ENCODE assay signal across 1 cellular context in the genomic region with DNA sequence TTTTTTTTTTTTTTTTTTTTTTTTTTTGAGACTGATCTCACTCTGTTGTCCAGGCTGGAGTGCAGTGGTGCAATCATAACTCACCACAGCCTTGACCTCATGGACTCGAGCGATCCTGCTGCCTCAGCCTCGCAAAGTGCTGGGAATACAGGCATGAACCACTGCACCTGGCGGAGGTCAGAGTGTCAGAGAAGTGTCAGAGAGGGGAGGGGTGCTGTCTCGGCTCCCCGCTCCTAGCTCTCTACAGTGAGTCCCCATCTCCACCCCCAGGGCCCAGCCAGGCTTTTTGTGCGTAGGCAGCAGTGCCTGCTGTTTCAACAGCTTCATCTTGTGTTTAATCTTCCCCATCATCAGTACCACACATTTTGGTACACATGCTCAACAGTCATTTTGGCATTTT.
TF ChIP-seq lines count a peak whose summit lies in the region.

No MANE protein-coding gene starts in this region.

TF ChIP-seq in H1, 55 proteins besides CTCF, POLR2A, EP300 and RAD21 (continued from another document):
- TF ChIP-seq, protein P1, sequence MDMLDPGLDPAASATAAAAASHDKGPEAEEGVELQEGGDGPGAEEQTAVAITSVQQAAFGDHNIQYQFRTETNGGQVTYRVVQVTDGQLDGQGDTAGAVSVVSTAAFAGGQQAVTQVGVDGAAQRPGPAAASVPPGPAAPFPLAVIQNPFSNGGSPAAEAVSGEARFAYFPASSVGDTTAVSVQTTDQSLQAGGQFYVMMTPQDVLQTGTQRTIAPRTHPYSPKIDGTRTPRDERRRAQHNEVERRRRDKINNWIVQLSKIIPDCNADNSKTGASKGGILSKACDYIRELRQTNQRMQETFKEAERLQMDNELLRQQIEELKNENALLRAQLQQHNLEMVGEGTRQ (IDR thresholded peaks at IDR 0.05; ENCODE audit: low read length) = no peak
- TF ChIP-seq TBP (IDR thresholded peaks at IDR 0.05; ENCODE audit: low read depth, low read length) (no peak), CBX8 (IDR thresholded peaks at IDR 0.05; ENCODE audit: borderline replicate concordance, low read depth, low read length) (no peak), NRF1 (IDR thresholded peaks at IDR 0.05; ENCODE audit: low read depth, low read length) (no peak), SP4 (IDR thresholded peaks at IDR 0.05; ENCODE audit: low read length) (no peak), RXRA (IDR thresholded peaks at IDR 0.05; ENCODE audit: insufficient read depth, low read depth, low read length) (no peak), CHD1 (IDR thresholded peaks at IDR 0.05; ENCODE audit: low read depth, low read length) (no peak), SIX5 (IDR thresholded peaks at IDR 0.05; ENCODE audit: low read depth, low read length) (no peak), SIRT6 (IDR thresholded peaks at IDR 0.05; ENCODE audit: low read length) (no peak), POU5F1 (IDR thresholded peaks at IDR 0.05; ENCODE audit: low read depth, low read length) (no peak), ASH2L (IDR thresholded peaks at IDR 0.05; ENCODE audit: low read length) (no peak), TCF12 (IDR thresholded peaks at IDR 0.05; ENCODE audit: low read depth, low read length) (no peak), BACH1 (IDR thresholded peaks at IDR 0.05; ENCODE audit: low read length) (no peak), JUND (IDR thresholded peaks at IDR 0.05; ENCODE audit: low read length) (no peak), TAF7 (optimal IDR thresholded peaks at IDR 0.05; ENCODE audit: borderline replicate concordance, low read depth, low read length) (no peak), RFX5 (IDR thresholded peaks at IDR 0.05; ENCODE audit: borderline replicate concordance, low read depth, low read length) (no peak)
- TF ChIP-seq, protein P2, sequence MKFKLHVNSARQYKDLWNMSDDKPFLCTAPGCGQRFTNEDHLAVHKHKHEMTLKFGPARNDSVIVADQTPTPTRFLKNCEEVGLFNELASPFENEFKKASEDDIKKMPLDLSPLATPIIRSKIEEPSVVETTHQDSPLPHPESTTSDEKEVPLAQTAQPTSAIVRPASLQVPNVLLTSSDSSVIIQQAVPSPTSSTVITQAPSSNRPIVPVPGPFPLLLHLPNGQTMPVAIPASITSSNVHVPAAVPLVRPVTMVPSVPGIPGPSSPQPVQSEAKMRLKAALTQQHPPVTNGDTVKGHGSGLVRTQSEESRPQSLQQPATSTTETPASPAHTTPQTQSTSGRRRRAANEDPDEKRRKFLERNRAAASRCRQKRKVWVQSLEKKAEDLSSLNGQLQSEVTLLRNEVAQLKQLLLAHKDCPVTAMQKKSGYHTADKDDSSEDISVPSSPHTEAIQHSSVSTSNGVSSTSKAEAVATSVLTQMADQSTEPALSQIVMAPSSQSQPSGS (IDR thresholded peaks at IDR 0.05; ENCODE audit: low read length) = no peak
- TF ChIP-seq, protein P3, sequence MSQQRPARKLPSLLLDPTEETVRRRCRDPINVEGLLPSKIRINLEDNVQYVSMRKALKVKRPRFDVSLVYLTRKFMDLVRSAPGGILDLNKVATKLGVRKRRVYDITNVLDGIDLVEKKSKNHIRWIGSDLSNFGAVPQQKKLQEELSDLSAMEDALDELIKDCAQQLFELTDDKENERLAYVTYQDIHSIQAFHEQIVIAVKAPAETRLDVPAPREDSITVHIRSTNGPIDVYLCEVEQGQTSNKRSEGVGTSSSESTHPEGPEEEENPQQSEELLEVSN (IDR thresholded peaks at IDR 0.05) = no peak
